ENCODE assay signal across 9 cellular contexts in genomic region chr17:1039511-1040215, GRCh38. TPM values are rescaled to one million over a fixed set of nuclear protein-coding genes. Genes with fewer than 3 reads are reported as not detected.
DNase-seq lines count a peak whose midpoint lies in the region; ATAC-seq and TF ChIP-seq lines count a peak whose summit lies in the region.
"Had no signal": no experiment of that assay in that cellular context is flagged by ENCODE, and none has a peak within 500 bp of the region (broad histone marks: within the 10 kb centered on the region; RNA-seq: fewer than 3 reads in every experiment).

No MANE protein-coding gene starts in this region.

- H3K27me3 Mint-ChIP-seq in naive B cell, result no peaks in the 10 kb centered on the region
- H3K27me3 Mint-ChIP-seq: naive thymus-derived CD8-positive, alpha-beta T cell had no signal

- H3K9me3 Mint-ChIP-seq in naive B cell, result no peaks in the 10 kb centered on the region
- H3K9me3 Mint-ChIP-seq: naive thymus-derived CD8-positive, alpha-beta T cell had no signal

- H3K27ac Mint-ChIP-seq in naive B cell, result peak overlapping the region in 3 of 6 donors; percentile 57 to 92 (median 91)

- no peaks in the 10 kb centered on the region for H3K27me3 ChIP-seq in SJCRH30
- H3K27me3 ChIP-seq in foreskin keratinocyte, result no peaks in the 10 kb centered on the region
- no peaks in the 10 kb centered on the region for H3K27me3 ChIP-seq in upper lobe of left lung

- peak overlapping the region in 3 of 8 donors; percentile 34 to 56 (median 36) for H3K4me3 Mint-ChIP-seq in naive B cell
- H3K4me3 Mint-ChIP-seq: naive thymus-derived CD8-positive, alpha-beta T cell had no signal

- peak; percentile 46 for ATAC-seq in foreskin keratinocyte
- ATAC-seq in naive B cell (ENCODE audit: low read depth in 2 of 2), result peak; percentile 34 to 36
- ATAC-seq in upper lobe of left lung (ENCODE audit: low FRiP score in 2 of 2), result peak; percentile 84 to 90
- ATAC-seq in HG02884 (IDR thresholded peaks at IDR 0.05; ENCODE audit: unreplicated experiment), result no peak
- ATAC-seq: naive thymus-derived CD8-positive, alpha-beta T cell had no signal

- H3K9me3 ChIP-seq in SJCRH30 (replicated peaks) (no peaks in the 10 kb centered on the region), upper lobe of left lung (no peaks in the 10 kb centered on the region)

- H3K4me1 ChIP-seq in SJCRH30 (peaks cover 39% of the 10 kb centered on the region), foreskin keratinocyte (no peaks in the 10 kb centered on the region), upper lobe of left lung (peaks cover 34 to 50% (median 41%) of the 10 kb centered on the region in 4 donors)

- DNase-seq in SJCRH30, result peak; percentile 97
- no peak for DNase-seq in foreskin keratinocyte
- no peak for DNase-seq in naive B cell
- peak; percentile 86 to 89 for DNase-seq in upper lobe of left lung
- no peak for DNase-seq in cerebellum (ENCODE audit: low spot score)
- no peak for DNase-seq in stimulated activated CD4-positive, alpha-beta T cell treated with anti-CD3 and anti-CD28 coated beads, Interleukin-4, amount 100 ng/mL, for 1 hour
- DNase-seq: SIG-M5 had no signal

- H3K27ac ChIP-seq in SJCRH30 (peak overlapping the region; percentile 98), foreskin keratinocyte (no peak overlapping the region), upper lobe of left lung (peak overlapping the region; percentile 73 to 84 (median 82))

- H3K4me1 Mint-ChIP-seq in naive B cell, result peaks cover 18 to 22% (median 19%) of the 10 kb centered on the region in 3 donors

- no peak for TF ChIP-seq CTCF in foreskin keratinocyte (conservative IDR thresholded peaks at IDR 0.05)
- peak in 1 of 6 experiments; percentile 7 for TF ChIP-seq CTCF in upper lobe of left lung (IDR thresholded peaks at IDR 0.05)

- WGBS in upper lobe of left lung, 2 donors, result 71 to 84% methylated on average over 4 to 26 of the region's 30 CpGs

- no peak for TF ChIP-seq EP300 in upper lobe of left lung (IDR thresholded peaks at IDR 0.05)

- no peaks in the 10 kb centered on the region for H3K36me3 ChIP-seq in SJCRH30
- H3K36me3 ChIP-seq in upper lobe of left lung, result peaks cover 0 to 36% (median 11%) of the 10 kb centered on the region in 4 donors

- no peak for TF ChIP-seq POLR2A in upper lobe of left lung (IDR thresholded peaks at IDR 0.05)

- peak overlapping the region; percentile 54 for H3K4me3 ChIP-seq in SJCRH30
- peak overlapping the region in 2 of 4 donors; percentile 10 to 12 for H3K4me3 ChIP-seq in upper lobe of left lung

- peaks cover 5 to 16% of the 10 kb centered on the region in 2 donors for H3K36me3 Mint-ChIP-seq in naive B cell

RNA-seq across cellular contexts. Expression of gene TIMM22, which starts 42.7 kb away (rescaled TPM):
- 15.6 and 17.4 TPM in 2 replicates for total RNA-seq in SJCRH30 (2014; rRNA removed; shearing (Covaris generic))
- 16.4 and 17.6 TPM in 2 replicates for total RNA-seq in foreskin keratinocyte
- 20.6 and 20.7 TPM in 2 replicates for polyA plus RNA-seq in foreskin keratinocyte
- 10 to 100 TPM; 20.9 to 24.0 (median 22.7) TPM for polyA plus RNA-seq in naive B cell (ENCODE audit: low read depth in 6 of 6)
- total RNA-seq in upper lobe of left lung, result 10 to 100 TPM in 2 of 6 donors, 1 to 10 TPM in 4; 6.3 to 13.5 (median 8.9) TPM
- 10.3 TPM for total RNA-seq in cerebellum

Comparison
In these comparisons a context has a peak if more than half of its experiments do, and no peak if none do; other contexts are left out.
1. DNase-seq: peak in SJCRH30 (2 of 2) and upper lobe of left lung (2 of 2); none in foreskin keratinocyte (0 of 2), naive B cell (single experiment), cerebellum (single experiment) and stimulated activated CD4-positive, alpha-beta T cell treated with anti-CD3 and anti-CD28 coated beads, Interleukin-4, amount 100 ng/mL, for 1 hour (single experiment).